ENCODE assay signal across 17 cellular contexts in genomic region chr7:97119747-97120146, GRCh38. TPM values are rescaled to one million over a fixed set of nuclear protein-coding genes. Genes with fewer than 3 reads are reported as not detected.
A peak's percentile ranks its signal among the peaks of the same experiment; 100 is the strongest.
DNase-seq lines count a peak whose midpoint lies in the region; ATAC-seq, FAIRE-seq and TF ChIP-seq lines count a peak whose summit lies in the region.
"Had no signal": no experiment of that assay in that cellular context is flagged by ENCODE, and none has a peak within 500 bp of the region (broad histone marks: within the 10 kb centered on the region; RNA-seq: fewer than 3 reads in every experiment).

No MANE protein-coding gene starts in this region.

- H2AK5ac ChIP-seq in H1 (ENCODE audit: low read depth, low read length) = no peak overlapping the region

- FAIRE-seq in H1 (lab: Jason Lieb, UNC) (peak; percentile 45), H54 (lab: Jason Lieb, UNC) (no peak), D721Med (lab: Jason Lieb, UNC) (no peak)

- peak overlapping the region in 3 of 7 donors; percentile 23 to 93 (median 53) for H3K27ac Mint-ChIP-seq in CD4-positive, alpha-beta memory T cell
- H3K27ac Mint-ChIP-seq: dendritic cell treated with granulocyte-macrophage colony-stimulating factor and Interleukin-4, amounts not matched to agents 40 ng/mL and 50 ng/mL, for 4 days had no signal

- ATAC-seq in HG03439 (IDR thresholded peaks at IDR 0.05; ENCODE audit: unreplicated experiment) = no peak
- ATAC-seq: heart left ventricle had no signal

- H2AFZ ChIP-seq in ACC112 (ENCODE audit: low read length, unreplicated experiment) (no peak overlapping the region), OCI-LY3 (ENCODE audit: low read depth, low read length) (no peak overlapping the region), H1 (ENCODE audit: low read length) (no peak overlapping the region)
- H2AFZ ChIP-seq: parathyroid adenoma had no signal

- no peak for TF ChIP-seq EP300 in H1 (IDR thresholded peaks at IDR 0.05; ENCODE audit: borderline replicate concordance in 1 of 2, low read depth in 2 of 2, low read length in 2 of 2)

- H3K36me3 ChIP-seq in ACC112 (ENCODE audit: insufficient read depth, low read length) (no peaks in the 10 kb centered on the region), OCI-LY3 (replicated peaks; ENCODE audit: low read depth, low read length) (peaks cover 3% of the 10 kb centered on the region), H1 (ENCODE audit: control insufficient read depth in 2 of 4, insufficient read depth in 4 of 4, low read length in 3 of 4) (no peaks in the 10 kb centered on the region)
- no peaks in the 10 kb centered on the region for H3K36me3 ChIP-seq in CD4-positive, alpha-beta memory T cell (ENCODE audit: insufficient read depth, low read length)
- H3K36me3 ChIP-seq: ascending aorta, esophagus muscularis mucosa, heart left ventricle, stomach had no signal

- peaks cover 3% of the 10 kb centered on the region for H3K23me2 ChIP-seq in H1 (ENCODE audit: low read depth, low read length)

- no peak overlapping the region for H3K27ac ChIP-seq in ACC112 (ENCODE audit: low read depth, low read length)
- H3K27ac ChIP-seq in CD4-positive, alpha-beta memory T cell (ENCODE audit: low read depth, low read length) = no peak overlapping the region
- H3K27ac ChIP-seq in OCI-LY3 (ENCODE audit: low read length) = no peak overlapping the region
- no peak overlapping the region for H3K27ac ChIP-seq in H1 (ENCODE audit: low read depth, low read length)
- H3K27ac ChIP-seq: ascending aorta, esophagus muscularis mucosa, heart left ventricle, parathyroid adenoma, stomach had no signal

- peaks cover 13% of the 10 kb centered on the region for H3K4me1 ChIP-seq in ACC112 (ENCODE audit: control insufficient read depth, insufficient read depth, low read length, unreplicated experiment)
- peaks cover 23% of the 10 kb centered on the region for H3K4me1 ChIP-seq in CD4-positive, alpha-beta memory T cell (ENCODE audit: insufficient read depth, low read length)
- peaks cover 20% of the 10 kb centered on the region for H3K4me1 ChIP-seq in OCI-LY3 (ENCODE audit: low read length)
- H3K4me1 ChIP-seq in H1 (replicated peaks in 1 of 4; ENCODE audit: control insufficient read depth in 3 of 4, insufficient read depth in 4 of 4, low read length in 3 of 4) = peaks cover 0 to 4% (median under 1%) of the 10 kb centered on the region in 4 experiments; a peak in 1 of 7 replicates
- H3K4me1 ChIP-seq: ascending aorta, parathyroid adenoma had no signal

- H4K5ac ChIP-seq in H1 (ENCODE audit: insufficient read length, low read depth, low read length) = no peak overlapping the region

- no peak overlapping the region for H3K4ac ChIP-seq in H1 (replicated peaks; ENCODE audit: insufficient read length, low read depth, low read length)

- H3K4me3 Mint-ChIP-seq in CD4-positive, alpha-beta memory T cell = peak overlapping the region; percentile 13 to 69 (median 34)
- H3K4me3 Mint-ChIP-seq: dendritic cell treated with granulocyte-macrophage colony-stimulating factor and Interleukin-4, amounts not matched to agents 40 ng/mL and 50 ng/mL, for 4 days had no signal

- TF ChIP-seq POLR2A in H1 (IDR thresholded peaks at IDR 0.05; ENCODE audit: control extremely low read depth in 1 of 2, low read depth in 2 of 2, low read length in 2 of 2) = no peak
- no peak for TF ChIP-seq POLR2A in H54 (IDR thresholded peaks at IDR 0.05; ENCODE audit: low read depth, low read length)

- no peak for TF ChIP-seq RAD21 in H1 (IDR thresholded peaks at IDR 0.05 in 1 of 2, conservative IDR thresholded peaks at IDR 0.05 in 1 of 2; ENCODE audit: low read depth in 2 of 2, low read length in 2 of 2)

- no peaks in the 10 kb centered on the region for H3K9me3 ChIP-seq in CD4-positive, alpha-beta memory T cell (ENCODE audit: control insufficient read depth in 1 of 2, low read length in 2 of 2)
- H3K9me3 ChIP-seq in OCI-LY3 (ENCODE audit: insufficient read depth, low read length) (no peaks in the 10 kb centered on the region), H1 (ENCODE audit: insufficient read depth in 2 of 2, low read depth in 1 of 2, low read length in 1 of 2) (no peaks in the 10 kb centered on the region)
- H3K9me3 ChIP-seq: ascending aorta, esophagus muscularis mucosa, stomach had no signal

- CTCF ChIA-PET in CD4-positive, alpha-beta memory T cell (lab: Charles Lee; ENCODE audit: partially characterized antibody) = no interaction called here
- CTCF ChIA-PET in H1 (lab: Charles Lee; ENCODE audit: partially characterized antibody) = interaction anchor here (1.0 kb wide), 1 partner anchor 61 kb away, joined by 3 read pairs; no protein-coding TSS in a partner anchor

- H4K91ac ChIP-seq in H1 (replicated peaks; ENCODE audit: insufficient read length, low read length) = no peak overlapping the region

- H3K27me3 Mint-ChIP-seq in CD4-positive, alpha-beta memory T cell = no peaks in the 10 kb centered on the region
- H3K27me3 Mint-ChIP-seq: dendritic cell treated with granulocyte-macrophage colony-stimulating factor and Interleukin-4, amounts not matched to agents 40 ng/mL and 50 ng/mL, for 4 days had no signal

- H3K9ac ChIP-seq in OCI-LY3 (ENCODE audit: low read length) (no peak overlapping the region), H1 (replicated peaks in 1 of 4; ENCODE audit: extremely low read depth in 1 of 4, low read depth in 3 of 4, low read length in 3 of 4) (no peak overlapping the region)
- H3K9ac ChIP-seq: parathyroid adenoma had no signal

- no peak for DNase-seq in CD4-positive, alpha-beta memory T cell
- no peak for DNase-seq in H1 (ENCODE audit: low read depth in 1 of 2, low spot score in 2 of 2)
- no peak for DNase-seq in H54 (ENCODE audit: insufficient read length, low spot score)
- no peak for DNase-seq in amygdala (lab: John Stamatoyannopoulos, UW)
- DNase-seq in D721Med (ENCODE audit: insufficient read length, low spot score) = no peak
- DNase-seq: activated CD8-positive, alpha-beta memory T cell treated with anti-CD3 and anti-CD28 coated beads, Interleukin-2, amount 50 U/mL, for 4 hours; DMS79 treated with DMSO at 0.1 percent for 48 hours; heart left ventricle; IMR-90; stomach had no signal

- H3K27me3 ChIP-seq in ACC112 (ENCODE audit: insufficient read depth, low read length) (no peaks in the 10 kb centered on the region), OCI-LY3 (ENCODE audit: low read depth, low read length) (no peaks in the 10 kb centered on the region), H1 (replicated peaks in 1 of 4; ENCODE audit: control insufficient read depth in 3 of 4, extremely low read depth in 1 of 4, insufficient read depth in 3 of 4, low read length in 3 of 4) (no peaks in the 10 kb centered on the region; a peak in 1 of 7 replicates)
- no peaks in the 10 kb centered on the region for H3K27me3 ChIP-seq in CD4-positive, alpha-beta memory T cell (ENCODE audit: insufficient read depth, low read length)
- H3K27me3 ChIP-seq: ascending aorta, esophagus muscularis mucosa, heart left ventricle, stomach had no signal

- H2BK120ac ChIP-seq in H1 (replicated peaks; ENCODE audit: low read depth, low read length) = no peak overlapping the region

- H3K56ac ChIP-seq in H1 (replicated peaks; ENCODE audit: insufficient read length, low read depth, low read length) = no peak overlapping the region

- H2BK20ac ChIP-seq in H1 (ENCODE audit: low read length) = no peak overlapping the region

- H2BK15ac ChIP-seq in H1 (ENCODE audit: low read length) = no peak overlapping the region

- peaks cover 21 to 46% (median 37%) of the 10 kb centered on the region in 4 donors for H3K4me1 Mint-ChIP-seq in CD4-positive, alpha-beta memory T cell

- H4K20me1 ChIP-seq in OCI-LY3 (ENCODE audit: insufficient read depth, low read length) (no peaks in the 10 kb centered on the region), H1 (replicated peaks in 1 of 2; ENCODE audit: control insufficient read depth in 1 of 2, insufficient read depth in 2 of 2, low read length in 2 of 2) (no peaks in the 10 kb centered on the region)

- no peaks in the 10 kb centered on the region for H3K79me1 ChIP-seq in H1 (ENCODE audit: low read depth, low read length)

- intact Hi-C loops in CD4-positive, alpha-beta memory T cell (cut with micrococcal nuclease) = loop anchor here (5.0 kb wide), 2 partner anchors 832 to 1163 kb away; partner anchors contain the start of gene BRI3

- 84% methylated on average over 2 of the region's 2 CpGs; no CpG with 5 or more reads in 1 of the 2 experiments for WGBS in H1 (ENCODE audit: extremely low coverage in 1 of 2, insufficient coverage in 1 of 2, insufficient read length in 1 of 2, insufficient replicate concordance in 2 of 2, low coverage in 1 of 2, low lambda C conversion rate in 2 of 2, missing lambda C conversion rate in 1 of 2), 2 experiments

- H3K18ac ChIP-seq in H1 (ENCODE audit: extremely low read depth, low read length) = no peak overlapping the region

- no peak overlapping the region for H4K8ac ChIP-seq in H1 (ENCODE audit: extremely low read depth, insufficient read depth, low read length)

- H2BK12ac ChIP-seq in H1 (ENCODE audit: low read depth, low read length) = no peak overlapping the region

- TF ChIP-seq CTCF in OCI-LY3 (IDR thresholded peaks at IDR 0.05; ENCODE audit: low read depth, low read length) (no peak), H1 (IDR thresholded peaks at IDR 0.05; ENCODE audit: control extremely low read depth in 1 of 3, insufficient read depth in 1 of 3, low read depth in 1 of 3, low read length in 3 of 3) (no peak), D721Med (IDR thresholded peaks at IDR 0.05; ENCODE audit: insufficient read depth, missing control alignments) (no peak)

- peaks cover 0 to 8% (median under 1%) of the 10 kb centered on the region in 8 donors for H3K9me3 Mint-ChIP-seq in CD4-positive, alpha-beta memory T cell

- POLR2A ChIA-PET in CD4-positive, alpha-beta memory T cell (lab: Charles Lee; ENCODE audit: partially characterized antibody) = no interaction called here
- POLR2A ChIA-PET in H1 (lab: Charles Lee; ENCODE audit: partially characterized antibody) = no interaction called here

- peaks cover 11% of the 10 kb centered on the region in 2 donors for H3K36me3 Mint-ChIP-seq in CD4-positive, alpha-beta memory T cell

- H3K4me2 ChIP-seq in OCI-LY3 (ENCODE audit: low read length) (peak overlapping the region; percentile 77; the same call in 1 of the 2 replicates), H1 (ENCODE audit: insufficient read depth in 1 of 2, low read depth in 2 of 2, low read length in 2 of 2) (no peak overlapping the region; a peak in 1 of 4 replicates)

- no peak overlapping the region for H3K14ac ChIP-seq in H1 (ENCODE audit: insufficient read length)

- H2BK5ac ChIP-seq in H1 (ENCODE audit: low read depth, low read length) = no peak overlapping the region

- H3K23ac ChIP-seq in H1 (ENCODE audit: insufficient read length) = no peak overlapping the region

- H3K79me2 ChIP-seq in ACC112 (ENCODE audit: control insufficient read depth, insufficient read depth, low read length, unreplicated experiment) (peaks cover 25% of the 10 kb centered on the region), OCI-LY3 (ENCODE audit: low read length) (peaks cover 65% of the 10 kb centered on the region), H1 (ENCODE audit: control insufficient read depth in 1 of 2, insufficient read depth in 2 of 2, low read length in 2 of 2) (peaks cover 0 to 67% of the 10 kb centered on the region in 2 experiments; a peak in 3 of 4 replicates)

- H3K4me3 ChIP-seq in ACC112 (ENCODE audit: low read depth, low read length) = 0 out of 2 replicates have a peak overlapping the region, but pooled peaks have one; percentile 79
- no peak overlapping the region for H3K4me3 ChIP-seq in CD4-positive, alpha-beta memory T cell (ENCODE audit: low read length in 2 of 2)
- H3K4me3 ChIP-seq in OCI-LY3 (ENCODE audit: low read length) = no peak overlapping the region
- H3K4me3 ChIP-seq in H1 (ENCODE audit: extremely low read depth in 1 of 4, insufficient read depth in 2 of 4, low read depth in 3 of 4, low read length in 4 of 4) = peak overlapping the region in 1 of 4 experiments; percentile 87; a peak in 1 of 8 replicates
- H3K4me3 ChIP-seq: ascending aorta, esophagus muscularis mucosa, stomach had no signal

RNA-seq across cellular contexts. Expression of gene SDHAF3, which starts 2.2 kb away (rescaled TPM):
- 10 to 100 TPM; 10.8 to 13.2 TPM for total RNA-seq in CD4-positive, alpha-beta memory T cell
- polyA plus RNA-seq in CD4-positive, alpha-beta memory T cell = 10 to 100 TPM; 38.6 to 64.9 TPM
- 31.3 and 38.0 TPM in 2 replicates for total RNA-seq in H1 (2021; fragmentation: NEBNext Ultra II Directional; extraction: Animal tissue kit (Norgen Biotek cat#: 25700))
- polyA plus RNA-seq in H1 (2011; rRNA removed) = 9.3 and 12.0 TPM in 2 replicates
- 23.3 TPM for polyA plus RNA-seq in H1 (2011; cell fraction: cytosol; rRNA removed)
- polyA plus RNA-seq in H1 (2011; cell fraction: nucleus; rRNA removed) = 7.9 TPM
- 17.5 to 63.2 TPM (median 38.0 TPM) in 4 replicates for polyA plus RNA-seq in H1 (2012, experiment 1 of 2)
- 8.7 TPM for polyA plus RNA-seq in H1 (2012, experiment 2 of 2)
- polyA plus RNA-seq in H1 (2013, experiment 1 of 2) = 16.7 TPM
- polyA plus RNA-seq in H1 (2013, experiment 2 of 2) = 16.6 TPM
- 6.6 and 6.8 TPM in 2 replicates for polyA minus RNA-seq in H1 (2011; rRNA and poly(A)+ RNA removed)
- polyA minus RNA-seq in H1 (2011; cell fraction: cytosol; rRNA and poly(A)+ RNA removed) = 30.9 TPM
- polyA minus RNA-seq in H1 (2011; cell fraction: nucleus; rRNA and poly(A)+ RNA removed) = 19.6 TPM
- total RNA-seq: ascending aorta had no signal
